ENCODE assay signal across 10 cellular contexts in the genomic region with DNA sequence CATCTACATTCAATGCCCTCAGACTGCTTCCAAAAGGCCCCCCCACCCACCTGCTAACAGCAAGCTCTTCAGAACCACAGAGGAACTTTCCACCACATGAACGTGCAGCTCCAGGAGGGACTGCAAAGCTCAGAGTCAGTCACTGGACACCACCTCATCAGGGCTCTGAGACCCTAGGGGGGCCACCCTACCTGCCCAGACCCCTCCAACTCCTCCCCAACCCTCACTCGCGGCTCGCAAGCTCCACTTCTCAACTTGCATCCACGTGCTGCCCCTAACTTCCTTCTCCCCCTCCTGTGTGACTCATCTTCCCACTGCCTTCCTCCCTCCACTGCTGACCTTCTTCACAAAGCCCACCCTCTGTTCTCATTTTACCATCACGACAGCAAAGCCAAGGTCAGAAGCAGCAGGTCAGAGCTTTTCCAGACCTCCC. TPM values are rescaled to one million over a fixed set of nuclear protein-coding genes. Genes with fewer than 3 reads are reported as not detected.
A peak's percentile ranks its signal among the peaks of the same experiment; 100 is the strongest.
DNase-seq lines count a peak whose midpoint lies in the region; ATAC-seq and TF ChIP-seq lines count a peak whose summit lies in the region.
"Had no signal": no experiment of that assay in that cellular context is flagged by ENCODE, and none has a peak within 500 bp of the region (broad histone marks: within the 10 kb centered on the region; RNA-seq: fewer than 3 reads in every experiment).

No MANE protein-coding gene starts in this region.

- whole genome bisulfite sequencing in neuronal stem cell (ENCODE audit: extremely low coverage in 2 of 2, insufficient read length in 2 of 2, insufficient replicate concordance in 1 of 2), 2 donors: no CpG with 5 or more reads among the region's 6 CpGs
- 80% methylated on average over 6 of the region's 6 CpGs for WGBS in prostate gland

- H4K91ac ChIP-seq in neuronal stem cell (ENCODE audit: low read depth, low read length, poor library complexity): no peak overlapping the region

- no peak for ATAC-seq in activated naive CD8-positive, alpha-beta T cell treated with anti-CD3 and anti-CD28 coated beads, Interleukin-2, amount 10 ng/mL, durations not matched to agents 7 days and 5 days (ENCODE audit: low read depth)

- peak overlapping the region; percentile 30 for H3K4me3 ChIP-seq in Loucy (ENCODE audit: low read length, poor library complexity, severe bottlenecking)
- H3K4me3 ChIP-seq in neuronal stem cell (ENCODE audit: low read length in 2 of 2): no peak overlapping the region
- H3K4me3 ChIP-seq in prostate gland: no peak overlapping the region
- H3K4me3 ChIP-seq: ascending aorta had no signal

- peaks cover 74% of the 10 kb centered on the region for H3K79me2 ChIP-seq in Loucy (ENCODE audit: insufficient read depth, low read length)

- no peak overlapping the region for H3K18ac ChIP-seq in neuronal stem cell (ENCODE audit: low read length)

- H3K36me3 ChIP-seq in Loucy (ENCODE audit: insufficient read depth, low read length): no peaks in the 10 kb centered on the region
- no peaks in the 10 kb centered on the region for H3K36me3 ChIP-seq in neuronal stem cell (replicated peaks in 1 of 2; ENCODE audit: control insufficient read depth in 2 of 2, insufficient read depth in 2 of 2, low read length in 2 of 2)
- H3K36me3 ChIP-seq in prostate gland: no peaks in the 10 kb centered on the region
- H3K36me3 ChIP-seq: ascending aorta had no signal

- no peak overlapping the region for H4K8ac ChIP-seq in neuronal stem cell (ENCODE audit: low read depth, low read length)

- H3K27ac ChIP-seq in neuronal stem cell (replicated peaks; ENCODE audit: low read length) (no peak overlapping the region), prostate gland (peak overlapping the region in 1 of 2 donors; percentile 4)
- H3K27ac ChIP-seq: ascending aorta had no signal

- H3K4me1 ChIP-seq in Loucy (ENCODE audit: insufficient read depth, low read length, poor library complexity, severe bottlenecking): peaks cover 85% of the 10 kb centered on the region
- H3K4me1 ChIP-seq in neuronal stem cell (ENCODE audit: control insufficient read depth in 2 of 2, insufficient read depth in 1 of 2, low read depth in 1 of 2, low read length in 2 of 2): peaks cover 0 to 6% of the 10 kb centered on the region in 2 donors
- H3K4me1 ChIP-seq in prostate gland (replicated peaks): peaks cover 6% of the 10 kb centered on the region

- H3K4me2 ChIP-seq in Loucy (ENCODE audit: low read depth, low read length, poor library complexity, severe bottlenecking) (peak overlapping the region; percentile 68), neuronal stem cell (ENCODE audit: insufficient read depth, low read length, poor library complexity, severe bottlenecking) (no peak overlapping the region)

- H3K4me3 Mint-ChIP-seq in activated naive CD8-positive, alpha-beta T cell treated with anti-CD3 and anti-CD28 coated beads, Interleukin-2, amount 10 ng/mL, durations not matched to agents 7 days and 5 days: peak overlapping the region; percentile 89

- no peaks in the 10 kb centered on the region for H3K9me2 ChIP-seq in Loucy (replicated peaks; ENCODE audit: low read depth, low read length)

- H3K4me1 Mint-ChIP-seq in activated naive CD8-positive, alpha-beta T cell treated with anti-CD3 and anti-CD28 coated beads, Interleukin-2, amount 10 ng/mL, durations not matched to agents 7 days and 5 days: peaks cover 36% of the 10 kb centered on the region

- peak overlapping the region; percentile 71 for H3K27ac Mint-ChIP-seq in activated naive CD8-positive, alpha-beta T cell treated with anti-CD3 and anti-CD28 coated beads, Interleukin-2, amount 10 ng/mL, durations not matched to agents 7 days and 5 days

- H2AFZ ChIP-seq in Loucy (ENCODE audit: low read length): no peak overlapping the region
- H2AFZ ChIP-seq in neuronal stem cell (ENCODE audit: low read length): no peak overlapping the region

- intact Hi-C loops in prostate gland (cut with DNase I): no loop called here

- no peak overlapping the region for H2BK12ac ChIP-seq in neuronal stem cell (ENCODE audit: low read length)

- H3K9ac ChIP-seq in Loucy (ENCODE audit: low read depth, low read length, poor library complexity, severe bottlenecking): peak overlapping the region; percentile 10
- H3K9ac ChIP-seq in neuronal stem cell (ENCODE audit: low read depth, low read length, poor library complexity): no peak overlapping the region

- H3K27me3 ChIP-seq in Loucy (ENCODE audit: insufficient read depth, low read length, poor library complexity, severe bottlenecking) (no peaks in the 10 kb centered on the region), neuronal stem cell (ENCODE audit: control insufficient read depth in 3 of 3, insufficient read depth in 3 of 3, low read depth in 1 of 3, low read length in 3 of 3) (peaks cover 0 to 3% (median 0%) of the 10 kb centered on the region in 3 experiments), prostate gland (replicated peaks; ENCODE audit: insufficient read depth) (no peaks in the 10 kb centered on the region)
- H3K27me3 ChIP-seq: ascending aorta had no signal

- H3K23ac ChIP-seq in neuronal stem cell (ENCODE audit: low read depth, low read length, poor library complexity): no peak overlapping the region

- peak overlapping the region; percentile 20 for H3K4ac ChIP-seq in neuronal stem cell (ENCODE audit: low read length)

- no peak for TF ChIP-seq POLR2A in prostate gland (IDR thresholded peaks at IDR 0.05)

- H2BK5ac ChIP-seq in neuronal stem cell (ENCODE audit: low read length): no peak overlapping the region

- TF ChIP-seq CTCF in Loucy (conservative IDR thresholded peaks at IDR 0.05; ENCODE audit: low read length) (no peak), prostate gland (IDR thresholded peaks at IDR 0.05) (no peak), GM20000 (IDR thresholded peaks at IDR 0.05; ENCODE audit: extremely low read depth, missing control alignments) (no peak)

- POLR2A ChIA-PET in activated naive CD8-positive, alpha-beta T cell treated with anti-CD3 and anti-CD28 coated beads, Interleukin-2, amount 10 ng/mL, durations not matched to agents 7 days and 5 days (lab: Charles Lee): no interaction called here

- no peak overlapping the region for H2AK5ac ChIP-seq in neuronal stem cell (ENCODE audit: low read depth, low read length)

- no peaks in the 10 kb centered on the region for H3K9me3 ChIP-seq in Loucy (ENCODE audit: insufficient read depth, low read depth, low read length)
- no peaks in the 10 kb centered on the region for H3K9me3 ChIP-seq in neuronal stem cell (replicated peaks in 1 of 2; ENCODE audit: control insufficient read depth in 2 of 2, insufficient read depth in 1 of 2, low read depth in 1 of 2, low read length in 2 of 2)
- H3K9me3 ChIP-seq in prostate gland: no peaks in the 10 kb centered on the region
- H3K9me3 ChIP-seq: ascending aorta had no signal

- no peaks in the 10 kb centered on the region for H3K27me3 Mint-ChIP-seq in activated naive CD8-positive, alpha-beta T cell treated with anti-CD3 and anti-CD28 coated beads, Interleukin-2, amount 10 ng/mL, durations not matched to agents 7 days and 5 days

- no peaks in the 10 kb centered on the region for H3K9me3 Mint-ChIP-seq in activated naive CD8-positive, alpha-beta T cell treated with anti-CD3 and anti-CD28 coated beads, Interleukin-2, amount 10 ng/mL, durations not matched to agents 7 days and 5 days

- H3F3A ChIP-seq in Loucy (ENCODE audit: low read depth): peaks cover 7% of the 10 kb centered on the region; the same call in 1 of the 2 replicates

- H2BK120ac ChIP-seq in neuronal stem cell (ENCODE audit: low read depth, low read length): no peak overlapping the region

- no peaks in the 10 kb centered on the region for H3K79me1 ChIP-seq in neuronal stem cell (ENCODE audit: low read depth, low read length)

- no peak overlapping the region for H3K14ac ChIP-seq in neuronal stem cell (ENCODE audit: low read length)

- H4K20me1 ChIP-seq in Loucy (ENCODE audit: insufficient read depth, low read length, poor library complexity, severe bottlenecking): peaks cover 4% of the 10 kb centered on the region

- peaks cover 17% of the 10 kb centered on the region for H3K36me3 Mint-ChIP-seq in activated naive CD8-positive, alpha-beta T cell treated with anti-CD3 and anti-CD28 coated beads, Interleukin-2, amount 10 ng/mL, durations not matched to agents 7 days and 5 days

- peak; percentile 54 for DNase-seq in COLO829 (ENCODE audit: low spot score)
- DNase-seq in activated naive CD8-positive, alpha-beta T cell treated with anti-CD3 and anti-CD28 coated beads, Interleukin-2, amount 10 ng/mL, durations not matched to agents 7 days and 5 days: no peak
- no peak for DNase-seq in neuronal stem cell (ENCODE audit: low spot score)
- DNase-seq in prostate gland (ENCODE audit: low spot score): no peak
- no peak for DNase-seq in GM20000 (ENCODE audit: low spot score)
- DNase-seq in stimulated activated naive CD4-positive, alpha-beta T cell treated with Interleukin-2 at 50 U/mL for 16 hours (lab: John Stamatoyannopoulos, UW): no peak
- DNase-seq: NCI-H187 treated with DMSO at 0.1 percent for 48 hours had no signal

- H2BK15ac ChIP-seq in neuronal stem cell (ENCODE audit: low read length): no peak overlapping the region

RNA-seq across cellular contexts. Expression of gene MBOAT1, which starts 6.5 kb away (rescaled TPM):
- total RNA-seq in activated naive CD8-positive, alpha-beta T cell treated with anti-CD3 and anti-CD28 coated beads, Interleukin-2, amount 10 ng/mL, durations not matched to agents 7 days and 5 days: 10 to 100 TPM; 14.1 to 14.8 TPM
- polyA plus RNA-seq in neuronal stem cell (2013, experiment 1 of 2): 1.5 TPM
- polyA plus RNA-seq in neuronal stem cell (2013, experiment 2 of 2): 1.7 TPM
- total RNA-seq in prostate gland: 10 to 100 TPM in 1 of 2 donors, 1 to 10 TPM in 1; 8.6 to 14.1 TPM
- polyA plus RNA-seq: neural cell had no signal
